In the genomic region with DNA sequence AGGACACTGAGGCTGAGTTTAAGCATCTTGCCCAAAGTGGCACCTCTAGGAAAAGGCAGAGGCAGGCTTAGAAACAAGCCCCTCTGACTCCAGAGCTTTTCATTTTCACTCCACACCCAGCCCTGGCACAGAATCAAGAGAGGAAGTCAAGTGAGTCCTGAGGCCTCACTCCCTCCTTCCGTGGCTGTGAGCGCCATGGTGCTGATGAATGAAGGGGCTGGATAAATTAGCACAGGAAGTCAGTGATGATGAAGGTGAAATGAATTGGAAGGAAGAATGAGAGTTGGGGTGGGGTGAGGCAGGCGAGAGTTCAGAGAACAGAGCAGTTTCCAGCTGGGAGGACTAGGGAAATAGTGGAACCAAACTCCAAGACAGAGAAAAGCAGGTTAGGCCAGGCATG, we compare ENCODE assay signal across 23 cellular contexts.
"Had no signal": no experiment of that assay in that cellular context is flagged by ENCODE, and none has a peak within 500 bp of the region (broad histone marks: within the 10 kb centered on the region; RNA-seq: fewer than 3 reads in every experiment).

No MANE protein-coding gene starts in this region.

- H3K27ac Mint-ChIP-seq: activated CD4-positive, alpha-beta T cell treated with anti-CD3 and anti-CD28 coated beads for 36 hours; activated CD8-positive, alpha-beta memory T cell treated with anti-CD3 and anti-CD28 coated beads, Interleukin-2, amount 10 ng/mL, durations not matched to agents 7 days and 5 days; activated CD8-positive, alpha-beta T cell treated with anti-CD3 and anti-CD28 coated beads, Interleukin-2, amount 10 ng/mL, durations not matched to agents 7 days and 5 days; activated naive CD8-positive, alpha-beta T cell; activated T-helper 2 cell treated with anti-CD3 and anti-CD28 coated beads, Interferon-gamma antibody, Interleukin-2, Interleukin-4, amounts not matched to agents 10 μg/mL and 5 μg/mL and 100 μg/mL, durations not matched to agents 14 hours and 24 hours and 36 hours; effector memory CD8-positive, alpha-beta T cell; naive thymus-derived CD4-positive, alpha-beta T cell had no signal

- H3K36me3 ChIP-seq: cardiac muscle cell, gastrocnemius medialis, tibial nerve had no signal

- H3K4me3 Mint-ChIP-seq: activated CD4-positive, alpha-beta T cell treated with anti-CD3 and anti-CD28 coated beads for 36 hours; activated CD8-positive, alpha-beta memory T cell treated with anti-CD3 and anti-CD28 coated beads, Interleukin-2, amount 10 ng/mL, durations not matched to agents 7 days and 5 days; activated CD8-positive, alpha-beta T cell treated with anti-CD3 and anti-CD28 coated beads, Interleukin-2, amount 10 ng/mL, durations not matched to agents 7 days and 5 days; activated naive CD8-positive, alpha-beta T cell; effector memory CD8-positive, alpha-beta T cell; naive thymus-derived CD4-positive, alpha-beta T cell had no signal

- H3K4me3 ChIP-seq: body of pancreas, cardiac muscle cell, coronary artery, dorsolateral prefrontal cortex, gastrocnemius medialis, tibial nerve had no signal

- H3K4me1 Mint-ChIP-seq: activated CD4-positive, alpha-beta T cell treated with anti-CD3 and anti-CD28 coated beads for 36 hours; activated CD8-positive, alpha-beta memory T cell treated with anti-CD3 and anti-CD28 coated beads, Interleukin-2, amount 10 ng/mL, durations not matched to agents 7 days and 5 days had no signal

- ATAC-seq: activated CD4-positive, alpha-beta T cell treated with anti-CD3 and anti-CD28 coated beads for 36 hours; activated CD8-positive, alpha-beta memory T cell treated with anti-CD3 and anti-CD28 coated beads, Interleukin-2, amount 10 ng/mL, durations not matched to agents 7 days and 5 days; activated CD8-positive, alpha-beta T cell treated with anti-CD3 and anti-CD28 coated beads, Interleukin-2, amount 10 ng/mL, durations not matched to agents 7 days and 5 days; body of pancreas; effector memory CD8-positive, alpha-beta T cell; gastrocnemius medialis; left colon; naive thymus-derived CD4-positive, alpha-beta T cell; right cardiac atrium had no signal

- H3K36me3 Mint-ChIP-seq: activated CD8-positive, alpha-beta memory T cell treated with anti-CD3 and anti-CD28 coated beads, Interleukin-2, amount 10 ng/mL, durations not matched to agents 7 days and 5 days; activated naive CD8-positive, alpha-beta T cell had no signal

- H3K27me3 ChIP-seq: body of pancreas, cardiac muscle cell, gastrocnemius medialis, tibial nerve had no signal

- H3K9me3 ChIP-seq: body of pancreas, gastrocnemius medialis, tibial nerve had no signal

- H3K27ac ChIP-seq: body of pancreas, cardiac muscle cell, coronary artery, dorsolateral prefrontal cortex, gastrocnemius medialis, tibial nerve had no signal

- DNase-seq: activated CD4-positive, alpha-beta T cell treated with anti-CD3 and anti-CD28 coated beads for 36 hours; activated CD4-positive, CD25-positive, alpha-beta regulatory T cell; activated CD8-positive, alpha-beta memory T cell treated with anti-CD3 and anti-CD28 coated beads, Interleukin-2, amount 10 ng/mL, durations not matched to agents 7 days and 5 days; activated CD8-positive, alpha-beta T cell treated with anti-CD3 and anti-CD28 coated beads, Interleukin-2, amount 10 ng/mL, durations not matched to agents 7 days and 5 days; activated T-cell treated with anti-CD3 and anti-CD28 coated beads, Interleukin-2, amount 50 U/mL, for 48 hours; aorta; body of pancreas; dorsolateral prefrontal cortex; effector memory CD8-positive, alpha-beta T cell; erythroblast; gastrocnemius medialis; glutamatergic neuron; left colon; midbrain; naive thymus-derived CD4-positive, alpha-beta T cell; right cardiac atrium; stimulated activated CD4-positive, alpha-beta T cell treated with anti-CD3 and anti-CD28 coated beads, Interleukin-2, amount 100 ng/mL, for 48 hours; stimulated activated naive CD4-positive, alpha-beta T cell treated with Interleukin-2 at 50 U/mL for 16 hours had no signal

- H3K4me1 ChIP-seq: body of pancreas, tibial nerve had no signal

- H3K9me3 Mint-ChIP-seq: activated T-helper 2 cell treated with anti-CD3 and anti-CD28 coated beads, Interferon-gamma antibody, Interleukin-2, Interleukin-4, amounts not matched to agents 10 μg/mL and 5 μg/mL and 100 μg/mL, durations not matched to agents 14 hours and 24 hours and 36 hours; effector memory CD8-positive, alpha-beta T cell; naive thymus-derived CD4-positive, alpha-beta T cell had no signal
